16 cellular contexts compared by ENCODE assay signal in the genomic region with DNA sequence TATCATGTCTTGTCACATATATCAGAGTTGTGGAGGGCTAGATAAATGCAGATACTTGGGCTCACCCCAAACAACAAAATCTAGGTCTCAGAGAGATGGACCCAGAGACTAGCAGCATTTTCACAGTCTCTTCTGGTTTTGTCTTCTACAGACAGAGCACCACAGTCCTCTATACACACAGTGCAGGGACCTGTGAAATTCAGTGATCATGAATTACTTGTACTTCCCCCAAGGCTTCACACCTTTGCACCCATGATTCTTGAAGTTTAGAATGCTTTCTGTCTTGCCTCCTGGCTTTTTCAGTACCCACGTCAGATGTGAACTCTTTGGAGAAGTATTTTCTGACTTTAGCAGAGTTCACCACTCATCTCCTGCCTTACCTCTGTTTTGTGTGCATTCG.
DNase-seq lines count a peak whose midpoint lies in the region; ATAC-seq and TF ChIP-seq lines count a peak whose summit lies in the region.
"Had no signal": no experiment of that assay in that cellular context is flagged by ENCODE, and none has a peak within 500 bp of the region (broad histone marks: within the 10 kb centered on the region; RNA-seq: fewer than 3 reads in every experiment).

No MANE protein-coding gene starts in this region.

- peaks cover 0 to 2% (median 0%) of the 10 kb centered on the region in 6 donors for H3K9me3 Mint-ChIP-seq in immature natural killer cell
- H3K9me3 Mint-ChIP-seq in natural killer cell treated with Interleukin-12 subunit alpha and Interleukin-12 subunit beta and Interleukin-15 and Interleukin-18, amount 100 ng/mL, for 72 hours = no peaks in the 10 kb centered on the region
- H3K9me3 Mint-ChIP-seq in endothelial cell (ENCODE audit: unreplicated experiment) = no peaks in the 10 kb centered on the region
- H3K9me3 Mint-ChIP-seq: CD8-positive, alpha-beta T cell; GM23338; H9 had no signal

- DNase-seq in immature natural killer cell (peak in 2 of 3 donors; percentile 14 to 22), endothelial cell (ENCODE audit: low spot score) (no peak), RKO (ENCODE audit: low spot score) (no peak), DMS 273 (lab: John Stamatoyannopoulos, UW; ENCODE audit: unreplicated experiment) (no peak)
- no peak for DNase-seq in natural killer cell treated with Interleukin-12 subunit alpha and Interleukin-12 subunit beta and Interleukin-15 and Interleukin-18, amount 100 ng/mL, for 72 hours (ENCODE audit: low spot score)
- DNase-seq: Caco-2; CD4-positive, CD25-positive, alpha-beta regulatory T cell; CD8-positive, alpha-beta T cell; DMS 273 treated with DMSO at 0.1 percent for 48 hours; DMS79; GF-D8 had no signal

- H3K4me3 Mint-ChIP-seq in immature natural killer cell (peak overlapping the region in 1 of 5 donors; percentile 30), endothelial cell (ENCODE audit: unreplicated experiment) (no peak overlapping the region)
- no peak overlapping the region for H3K4me3 Mint-ChIP-seq in natural killer cell treated with Interleukin-12 subunit alpha and Interleukin-12 subunit beta and Interleukin-15 and Interleukin-18, amount 100 ng/mL, for 72 hours
- H3K4me3 Mint-ChIP-seq: CD4-positive, CD25-positive, alpha-beta regulatory T cell; CD8-positive, alpha-beta T cell; GM23338; H9 had no signal

- peak overlapping the region in 4 of 6 donors; percentile 32 to 69 (median 55) for H3K27ac Mint-ChIP-seq in immature natural killer cell
- H3K27ac Mint-ChIP-seq in natural killer cell treated with Interleukin-12 subunit alpha and Interleukin-12 subunit beta and Interleukin-15 and Interleukin-18, amount 100 ng/mL, for 72 hours = peak overlapping the region in 1 of 2 donors; percentile 64
- no peak overlapping the region for H3K27ac Mint-ChIP-seq in endothelial cell (ENCODE audit: unreplicated experiment)
- H3K27ac Mint-ChIP-seq: CD4-positive, CD25-positive, alpha-beta regulatory T cell; CD8-positive, alpha-beta T cell; GM23338; H9 had no signal

- H3K4me1 Mint-ChIP-seq in immature natural killer cell (peaks cover 35 to 57% of the 10 kb centered on the region in 2 donors), endothelial cell (ENCODE audit: unreplicated experiment) (no peaks in the 10 kb centered on the region)
- peaks cover 14 to 42% of the 10 kb centered on the region in 2 donors for H3K4me1 Mint-ChIP-seq in natural killer cell treated with Interleukin-12 subunit alpha and Interleukin-12 subunit beta and Interleukin-15 and Interleukin-18, amount 100 ng/mL, for 72 hours (ENCODE audit: low read depth in 2 of 2)
- H3K4me1 Mint-ChIP-seq: CD4-positive, CD25-positive, alpha-beta regulatory T cell had no signal

- peak; percentile 14 for ATAC-seq in GM18868 (IDR thresholded peaks at IDR 0.05; ENCODE audit: unreplicated experiment)
- peak; percentile 54 to 85 for ATAC-seq in natural killer cell treated with Interleukin-12 subunit alpha and Interleukin-12 subunit beta and Interleukin-15 and Interleukin-18, amount 100 ng/mL, for 72 hours
- no peak for ATAC-seq in GM19463 (IDR thresholded peaks at IDR 0.05; ENCODE audit: unreplicated experiment)
- ATAC-seq: CD8-positive, alpha-beta T cell; HCT116 had no signal

- peaks cover 0 to 3% (median 0%) of the 10 kb centered on the region in 3 donors for H3K27me3 Mint-ChIP-seq in immature natural killer cell (ENCODE audit: low read depth in 3 of 3)
- no peaks in the 10 kb centered on the region for H3K27me3 Mint-ChIP-seq in natural killer cell treated with Interleukin-12 subunit alpha and Interleukin-12 subunit beta and Interleukin-15 and Interleukin-18, amount 100 ng/mL, for 72 hours
- H3K27me3 Mint-ChIP-seq in endothelial cell (ENCODE audit: unreplicated experiment) = peaks cover 2% of the 10 kb centered on the region
- H3K27me3 Mint-ChIP-seq: CD4-positive, CD25-positive, alpha-beta regulatory T cell had no signal

- no peak for TF ChIP-seq CTCF in endothelial cell (IDR thresholded peaks at IDR 0.05; ENCODE audit: unreplicated experiment)

- H3K36me3 Mint-ChIP-seq in immature natural killer cell (no peaks in the 10 kb centered on the region), endothelial cell (ENCODE audit: low read depth, unreplicated experiment) (no peaks in the 10 kb centered on the region)
- H3K36me3 Mint-ChIP-seq in natural killer cell treated with Interleukin-12 subunit alpha and Interleukin-12 subunit beta and Interleukin-15 and Interleukin-18, amount 100 ng/mL, for 72 hours = no peaks in the 10 kb centered on the region
- H3K36me3 Mint-ChIP-seq: CD4-positive, CD25-positive, alpha-beta regulatory T cell; CD8-positive, alpha-beta T cell had no signal

Comparison
In these comparisons a context has a peak if more than half of its experiments do, and no peak if none do; other contexts are left out.
1. DNase-seq: peak in immature natural killer cell (2 of 3); none in natural killer cell treated with Interleukin-12 subunit alpha and Interleukin-12 subunit beta and Interleukin-15 and Interleukin-18, amount 100 ng/mL, for 72 hours (single experiment), endothelial cell (single experiment), RKO (single experiment) and DMS 273 (single experiment).